1 cellular context compared by ENCODE assay signal in the genomic region with DNA sequence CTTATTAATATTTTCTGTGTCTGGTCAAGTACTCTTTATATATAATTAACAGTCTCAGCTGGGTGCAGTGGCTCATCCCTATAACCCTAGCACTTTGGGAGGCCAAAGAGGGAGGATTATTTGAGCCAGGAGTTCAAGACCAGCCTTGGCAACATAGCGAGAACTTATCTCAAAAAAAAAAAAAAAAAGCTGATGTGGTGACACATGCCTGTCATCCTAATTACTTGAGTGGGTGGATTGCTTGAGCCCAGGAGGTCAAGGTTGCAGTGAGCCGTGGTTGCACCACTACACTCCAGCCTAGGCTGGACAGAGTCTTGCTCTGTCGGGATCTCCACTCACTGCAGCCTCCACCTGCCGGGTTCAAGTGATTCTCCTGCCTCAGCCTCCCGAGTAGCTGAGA.
A peak's percentile ranks its signal among the peaks of the same experiment; 100 is the strongest.
TF ChIP-seq lines count a peak whose summit lies in the region.

No MANE protein-coding gene starts in this region.

TF ChIP-seq in GM12878, 131 proteins besides CTCF, POLR2A, EP300 and RAD21:
- TF ChIP-seq ZNF592 (IDR thresholded peaks at IDR 0.05): no peak
- TF ChIP-seq SREBF1 (IDR thresholded peaks at IDR 0.05; ENCODE audit: low read length): no peak
- TF ChIP-seq ZNF274 (IDR thresholded peaks at IDR 0.05; ENCODE audit: insufficient read depth, insufficient read length): no peak
- TF ChIP-seq NR2C1 (IDR thresholded peaks at IDR 0.05): no peak
- TF ChIP-seq, protein P1, sequence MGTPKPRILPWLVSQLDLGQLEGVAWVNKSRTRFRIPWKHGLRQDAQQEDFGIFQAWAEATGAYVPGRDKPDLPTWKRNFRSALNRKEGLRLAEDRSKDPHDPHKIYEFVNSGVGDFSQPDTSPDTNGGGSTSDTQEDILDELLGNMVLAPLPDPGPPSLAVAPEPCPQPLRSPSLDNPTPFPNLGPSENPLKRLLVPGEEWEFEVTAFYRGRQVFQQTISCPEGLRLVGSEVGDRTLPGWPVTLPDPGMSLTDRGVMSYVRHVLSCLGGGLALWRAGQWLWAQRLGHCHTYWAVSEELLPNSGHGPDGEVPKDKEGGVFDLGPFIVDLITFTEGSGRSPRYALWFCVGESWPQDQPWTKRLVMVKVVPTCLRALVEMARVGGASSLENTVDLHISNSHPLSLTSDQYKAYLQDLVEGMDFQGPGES (IDR thresholded peaks at IDR 0.05): no peak
- TF ChIP-seq CHD1 (IDR thresholded peaks at IDR 0.05; ENCODE audit: low read depth, low read length): no peak
- peak; percentile 29; the same call in 1 of the 2 replicates for TF ChIP-seq PKNOX1 (IDR thresholded peaks at IDR 0.05)
- no peak for TF ChIP-seq MAX (IDR thresholded peaks at IDR 0.05; ENCODE audit: low read depth, low read length)
- no peak for TF ChIP-seq ATF7 (IDR thresholded peaks at IDR 0.05; ENCODE audit: low read depth)
- TF ChIP-seq SUZ12 (IDR thresholded peaks at IDR 0.05; ENCODE audit: unreplicated experiment): no peak
- TF ChIP-seq BHLHE40 (IDR thresholded peaks at IDR 0.05; ENCODE audit: borderline replicate concordance in 1 of 2, low read depth in 2 of 2, low read length in 1 of 2): peak in 1 of 2 experiments; percentile 14; a peak in 1 of 4 replicates
- TF ChIP-seq GABPA (IDR thresholded peaks at IDR 0.05; ENCODE audit: low read depth): no peak
- TF ChIP-seq ZBTB11 (CRISPR knock-in tag; IDR thresholded peaks at IDR 0.05): no peak
- no peak for TF ChIP-seq CBX5 (IDR thresholded peaks at IDR 0.05; ENCODE audit: low read depth)
- no peak for TF ChIP-seq TCF3 (IDR thresholded peaks at IDR 0.05; ENCODE audit: borderline replicate concordance, insufficient read depth, low read depth, low read length)
TF ChIP-seq in GM12878: peak in this region for 2.
